8 cellular contexts compared by ENCODE assay signal in genomic region chr1:100458925-100459814, GRCh38.
DNase-seq lines count a peak whose midpoint lies in the region; ATAC-seq and TF ChIP-seq lines count a peak whose summit lies in the region.

No MANE protein-coding gene starts in this region.

- H3K9me3 ChIP-seq in BE2C, result no peaks in the 10 kb centered on the region

- peak; percentile 88 for ATAC-seq in GM19025 (IDR thresholded peaks at IDR 0.05; ENCODE audit: low read depth, unreplicated experiment)
- ATAC-seq in HG03280 (IDR thresholded peaks at IDR 0.05; ENCODE audit: unreplicated experiment), result peak; percentile 87

- no peak overlapping the region for H3K4me3 ChIP-seq in BE2C (ENCODE audit: low read depth, low read length)

- H3K4me1 ChIP-seq in BE2C, result peaks cover 5% of the 10 kb centered on the region; the same call in 1 of the 2 replicates

- no peaks in the 10 kb centered on the region for H3K27me3 ChIP-seq in BE2C

- DNase-seq in BE2C, result peak; percentile 70
- peak; percentile 65 for DNase-seq in NCI-H345 (lab: John Stamatoyannopoulos, UW)
- DNase-seq in activated CD4-positive, CD25-positive, alpha-beta regulatory T cell treated with anti-CD3 and anti-CD28 coated beads, Interleukin-2, amount 50 U/mL, for 72 hours, result peak; percentile 60
- peak; percentile 85 for DNase-seq in dedifferentiated amniotic fluid mesenchymal stem cell (ENCODE audit: extremely low spot score)
- DNase-seq in lung microvascular endothelial cell (ENCODE audit: low read depth in 2 of 2), result peak; percentile 86 to 93
- peak; percentile 38 for DNase-seq in stimulated activated CD8-positive, alpha-beta memory T cell treated with anti-CD3 and anti-CD28 coated beads, Interleukin-12 subunit alpha, Interleukin-12 subunit beta, amount 100 ng/mL, for 24 hours (ENCODE audit: extremely low read depth)

- H3K36me3 ChIP-seq in BE2C, result no peaks in the 10 kb centered on the region; the same call in 1 of the 2 replicates

- peak; percentile 96 for TF ChIP-seq CTCF in BE2C (IDR thresholded peaks at IDR 0.05; ENCODE audit: low read depth, low read length)

Comparison
In these comparisons a context has a peak if more than half of its experiments do, and no peak if none do; other contexts are left out.
1. DNase-seq: peak in every context shown above with its lines; median percentile 90 in lung microvascular endothelial cell; 85 in dedifferentiated amniotic fluid mesenchymal stem cell; 70 in BE2C; 65 in NCI-H345; 60 in activated CD4-positive, CD25-positive, alpha-beta regulatory T cell treated with anti-CD3 and anti-CD28 coated beads, Interleukin-2, amount 50 U/mL, for 72 hours; 38 in stimulated activated CD8-positive, alpha-beta memory T cell treated with anti-CD3 and anti-CD28 coated beads, Interleukin-12 subunit alpha, Interleukin-12 subunit beta, amount 100 ng/mL, for 24 hours.